Comparison of ENCODE assay signal across 9 cellular contexts in the genomic region with DNA sequence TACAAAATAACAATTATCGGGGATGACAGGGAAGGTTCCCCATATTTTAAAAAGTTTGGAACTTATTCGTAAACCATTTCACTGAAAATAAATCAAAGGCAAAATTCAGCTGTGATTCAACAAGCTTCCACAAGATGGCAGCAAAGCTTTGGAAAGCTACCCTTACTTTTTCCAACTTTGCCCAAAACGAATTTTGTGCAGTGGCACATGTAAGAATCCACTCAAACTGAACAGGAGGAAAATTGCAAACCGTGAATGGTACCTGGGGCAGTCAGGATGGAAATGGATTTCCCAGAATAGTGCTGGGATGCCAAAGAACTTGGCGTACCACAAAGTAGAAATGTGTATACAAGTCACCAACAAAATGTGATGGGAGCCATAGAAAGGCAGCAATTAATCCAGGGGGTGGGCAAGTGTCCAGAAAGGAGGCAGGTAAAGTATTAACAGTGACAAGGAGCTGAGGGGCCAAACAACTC. TPM values are rescaled to one million over a fixed set of nuclear protein-coding genes. Genes with fewer than 3 reads are reported as not detected.
DNase-seq lines count a peak whose midpoint lies in the region; ATAC-seq and TF ChIP-seq lines count a peak whose summit lies in the region.
"Had no signal": no experiment of that assay in that cellular context is flagged by ENCODE, and none has a peak within 500 bp of the region (broad histone marks: within the 10 kb centered on the region; RNA-seq: fewer than 3 reads in every experiment).

No MANE protein-coding gene starts in this region.

- no peaks in the 10 kb centered on the region for H3K79me2 ChIP-seq in PC-9 (ENCODE audit: low read depth)

- no peaks in the 10 kb centered on the region for H3K27me3 ChIP-seq in CD8-positive, alpha-beta memory T cell (ENCODE audit: insufficient read depth, low read length, poor library complexity, severe bottlenecking)
- H3K27me3 ChIP-seq in PC-9 (ENCODE audit: insufficient read depth, low read depth), result no peaks in the 10 kb centered on the region
- no peaks in the 10 kb centered on the region for H3K27me3 ChIP-seq in upper lobe of left lung

- ATAC-seq in upper lobe of left lung (ENCODE audit: low FRiP score in 2 of 2), result peak in 1 of 2 donors; percentile 70
- no peak for ATAC-seq in HG03139 (IDR thresholded peaks at IDR 0.05; ENCODE audit: unreplicated experiment)

- no peak overlapping the region for H2AFZ ChIP-seq in PC-9

- peak in 3 of 5 donors; percentile 21 to 38 (median 23) for DNase-seq in CD8-positive, alpha-beta memory T cell
- no peak for DNase-seq in GM13976 (ENCODE audit: low spot score)
- DNase-seq in PC-9, result peak; percentile 19 to 39
- peak; percentile 28 for DNase-seq in central memory CD4-positive, alpha-beta T cell
- DNase-seq in lower leg skin (ENCODE audit: low spot score in 2 of 2), result peak; percentile 47 to 53
- no peak for DNase-seq in upper lobe of left lung
- DNase-seq in occipital lobe (lab: John Stamatoyannopoulos, UW), result no peak
- DNase-seq: right cardiac atrium had no signal

- peaks cover 73% of the 10 kb centered on the region for H3F3A ChIP-seq in PC-9 (ENCODE audit: insufficient read depth, low read depth)

- H3K27me3 Mint-ChIP-seq in CD8-positive, alpha-beta memory T cell, result no peaks in the 10 kb centered on the region

- TF ChIP-seq CTCF in GM13976 (IDR thresholded peaks at IDR 0.05; ENCODE audit: borderline replicate concordance, control extremely low read depth, extremely low read depth, insufficient read depth, missing control alignments), result peak; percentile 52
- peak; percentile 91 for TF ChIP-seq CTCF in PC-9 (conservative IDR thresholded peaks at IDR 0.05)
- TF ChIP-seq CTCF in lower leg skin (IDR thresholded peaks at IDR 0.05), result peak in 1 of 3 donors; percentile 40
- TF ChIP-seq CTCF in upper lobe of left lung (IDR thresholded peaks at IDR 0.05), result peak; percentile 69 to 83 (median 80)

- H3K4me2 ChIP-seq in PC-9, result no peak overlapping the region

- WGBS in lower leg skin, 2 donors, result 28 to 32% methylated on average over 5 of the region's 5 CpGs
- 37 to 42% methylated on average over 5 of the region's 5 CpGs for WGBS in upper lobe of left lung, 2 donors

- H3K4me1 Mint-ChIP-seq in CD8-positive, alpha-beta memory T cell, result peaks cover 17 to 33% (median 18%) of the 10 kb centered on the region in 3 donors

- no peaks in the 10 kb centered on the region for H3K9me3 Mint-ChIP-seq in CD8-positive, alpha-beta memory T cell

- CTCF ChIA-PET in CD8-positive, alpha-beta memory T cell (lab: Charles Lee), result interaction anchor here (0.7 to 1.5 kb wide), 11 partner anchors 9 to 403 kb away, joined by 3 to 11 read pairs (median 4); a partner anchor contains a TSS
- CTCF ChIA-PET in PC-9 (lab: Charles Lee), result interaction anchor here (0.6 to 1.4 kb wide), 8 partner anchors 108 to 424 kb away, joined by 3 to 8 read pairs (median 3); no protein-coding TSS in a partner anchor

- no peak overlapping the region for H3K4me3 ChIP-seq in CD8-positive, alpha-beta memory T cell (ENCODE audit: low read length)
- no peak overlapping the region for H3K4me3 ChIP-seq in PC-9
- H3K4me3 ChIP-seq in lower leg skin (ENCODE audit: low read depth, poor library complexity, severe bottlenecking), result no peak overlapping the region
- no peak overlapping the region for H3K4me3 ChIP-seq in upper lobe of left lung

- no peaks in the 10 kb centered on the region for H3K36me3 ChIP-seq in CD8-positive, alpha-beta memory T cell (ENCODE audit: insufficient read depth, low read length)
- H3K36me3 ChIP-seq in PC-9 (ENCODE audit: low read depth) (peaks cover 26% of the 10 kb centered on the region), upper lobe of left lung (peaks cover 2 to 60% (median 25%) of the 10 kb centered on the region in 4 donors)

- intact Hi-C loops in PC-9 (cut with micrococcal nuclease; ENCODE audit: unreplicated experiment), result loop anchor here (1.0 to 10.0 kb wide), 6 partner anchors 140 to 1432 kb away; no protein-coding TSS in a partner anchor
- intact Hi-C loops in lower leg skin (cut with DNase I; ENCODE audit: low total_unique reads), result loop anchor here (5.0 kb wide), 1 partner anchor 140 kb away; a partner anchor contains a TSS

- H3K9me2 ChIP-seq in PC-9 (ENCODE audit: insufficient read depth), result no peaks in the 10 kb centered on the region

- no peak for TF ChIP-seq POLR2A in lower leg skin (IDR thresholded peaks at IDR 0.05)
- TF ChIP-seq POLR2A in upper lobe of left lung (IDR thresholded peaks at IDR 0.05), result no peak

- in situ Hi-C loops in GM13976 (cut with MboI; ENCODE audit: low sequenced_read_pairs, unreplicated experiment), result no loop called here

- POLR2A ChIA-PET in CD8-positive, alpha-beta memory T cell (lab: Charles Lee), result no interaction called here
- POLR2A ChIA-PET in PC-9 (lab: Charles Lee; ENCODE audit: unreplicated experiment), result interaction anchor here (0.6 to 0.7 kb wide), 3 partner anchors 11 to 420 kb away, joined by 4 to 9 read pairs (median 5); no protein-coding TSS in a partner anchor

- H3K27ac ChIP-seq in CD8-positive, alpha-beta memory T cell (ENCODE audit: low read depth, low read length), result no peak overlapping the region
- H3K27ac ChIP-seq in PC-9 (no peak overlapping the region; the same call in 1 of the 2 replicates), upper lobe of left lung (peak overlapping the region in 1 of 4 donors; percentile 3)

- peak overlapping the region in 2 of 8 donors; percentile 12 to 40 for H3K27ac Mint-ChIP-seq in CD8-positive, alpha-beta memory T cell

- peaks cover 0 to 47% (median 8%) of the 10 kb centered on the region in 3 donors for H3K36me3 Mint-ChIP-seq in CD8-positive, alpha-beta memory T cell

- TF ChIP-seq EP300 in upper lobe of left lung (IDR thresholded peaks at IDR 0.05), result no peak

- H4K20me1 ChIP-seq in PC-9 (ENCODE audit: insufficient read depth), result peaks cover 34% of the 10 kb centered on the region

- H3K4me3 Mint-ChIP-seq in CD8-positive, alpha-beta memory T cell, result no peak overlapping the region

- H3K4me1 ChIP-seq in CD8-positive, alpha-beta memory T cell (ENCODE audit: insufficient read depth, low read length), result no peaks in the 10 kb centered on the region
- no peaks in the 10 kb centered on the region for H3K4me1 ChIP-seq in PC-9 (replicated peaks; ENCODE audit: insufficient read depth)
- H3K4me1 ChIP-seq in upper lobe of left lung, result no peaks in the 10 kb centered on the region

- BruUV-seq in PC-9 (replicated peaks; lab: Mats Ljungman, UMichigan), result no TSS peak

- no peaks in the 10 kb centered on the region for H3K9me3 ChIP-seq in CD8-positive, alpha-beta memory T cell (ENCODE audit: low read length)
- H3K9me3 ChIP-seq in PC-9 (ENCODE audit: insufficient read depth, low read depth) (no peaks in the 10 kb centered on the region), upper lobe of left lung (no peaks in the 10 kb centered on the region)

RNA-seq across cellular contexts. Expression of a gene that starts 10.7 kb away (rescaled TPM):
- 1,000 to 10,000 TPM; 1,340 to 1,381 TPM for total RNA-seq in CD8-positive, alpha-beta memory T cell
- 4,796 TPM for polyA plus RNA-seq in CD8-positive, alpha-beta memory T cell
- total RNA-seq in PC-9 (2021), result 1,090 and 1,251 TPM in 2 replicates
- total RNA-seq in lower leg skin, result 1,000 to 10,000 TPM; 1,244 to 1,827 (median 1,503) TPM
- total RNA-seq in upper lobe of left lung, result 1,000 to 10,000 TPM in 4 of 6 donors, 100 to 1,000 TPM in 2; 422 to 1,166 (median 1,010) TPM
- 876 TPM for total RNA-seq in occipital lobe

Comparison
In these comparisons a context has a peak if more than half of its experiments do, and no peak if none do; other contexts are left out.
1. DNase-seq: peak in CD8-positive, alpha-beta memory T cell (3 of 5), PC-9 (2 of 2), central memory CD4-positive, alpha-beta T cell (single experiment) and lower leg skin (2 of 2); none in GM13976 (single experiment), upper lobe of left lung (0 of 2) and occipital lobe (single experiment).